Comparison of ENCODE assay signal across 11 cellular contexts in the genomic region with DNA sequence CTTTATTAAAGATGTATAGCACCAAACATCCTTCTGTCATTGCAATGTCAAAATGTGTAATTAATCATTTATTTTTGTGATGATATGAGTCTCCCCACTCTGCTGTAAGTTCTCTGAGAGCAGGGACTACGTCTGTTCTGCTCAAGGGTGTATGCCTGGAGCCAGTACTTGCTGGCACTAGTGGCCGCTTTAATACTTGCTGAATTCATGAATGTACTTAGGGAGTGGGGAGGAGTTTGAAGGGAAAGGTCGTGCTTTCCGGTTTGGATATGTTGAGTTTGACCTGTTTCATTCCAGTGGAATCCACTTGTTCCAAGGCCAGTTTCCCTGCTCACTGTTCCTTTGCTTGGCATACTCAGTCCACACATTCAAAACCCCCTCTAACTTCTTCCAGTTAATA. TPM values are rescaled to one million over a fixed set of nuclear protein-coding genes. Genes with fewer than 3 reads are reported as not detected.
DNase-seq lines count a peak whose midpoint lies in the region; ATAC-seq and TF ChIP-seq lines count a peak whose summit lies in the region.
"Had no signal": no experiment of that assay in that cellular context is flagged by ENCODE, and none has a peak within 500 bp of the region (broad histone marks: within the 10 kb centered on the region; RNA-seq: fewer than 3 reads in every experiment).

No MANE protein-coding gene starts in this region.

- H3K27ac Mint-ChIP-seq in type B pancreatic cell = peak overlapping the region; percentile 20
- peak overlapping the region in 2 of 7 donors; percentile 41 to 97 for H3K27ac Mint-ChIP-seq in CD4-positive, alpha-beta memory T cell

- H3K27me3 Mint-ChIP-seq in type B pancreatic cell = peaks cover 17% of the 10 kb centered on the region
- H3K27me3 Mint-ChIP-seq in CD4-positive, alpha-beta memory T cell = peaks cover 2% of the 10 kb centered on the region in 2 donors

- WGBS in mammary epithelial cell (ENCODE audit: low coverage, missing lambda C conversion rate) = 56% methylated on average over 4 of the region's 4 CpGs
- 30% methylated on average over 4 of the region's 4 CpGs for WGBS in hepatocyte (ENCODE audit: low lambda C conversion rate, missing lambda C conversion rate)

- POLR2A ChIA-PET in CD4-positive, alpha-beta memory T cell (lab: Charles Lee; ENCODE audit: partially characterized antibody) = interaction anchor here (4.3 kb wide), 1 partner anchor 36 kb away, joined by 78 read pairs; a partner anchor contains a TSS

- H3K4me2 ChIP-seq in mammary epithelial cell (ENCODE audit: insufficient read depth, low read depth, low read length) = no peak overlapping the region
- H3K4me2 ChIP-seq in hepatocyte = peak overlapping the region; percentile 86

- peaks cover 4% of the 10 kb centered on the region for H3K27me3 ChIP-seq in mammary epithelial cell (ENCODE audit: insufficient read depth, low read length)
- H3K27me3 ChIP-seq in hepatocyte = no peaks in the 10 kb centered on the region
- no peaks in the 10 kb centered on the region for H3K27me3 ChIP-seq in CD4-positive, alpha-beta memory T cell (ENCODE audit: insufficient read depth, low read length)
- H3K27me3 ChIP-seq: gastrocnemius medialis had no signal

- no peaks in the 10 kb centered on the region for H3K9me3 Mint-ChIP-seq in type B pancreatic cell
- peaks cover 0 to 2% (median 0%) of the 10 kb centered on the region in 8 donors for H3K9me3 Mint-ChIP-seq in CD4-positive, alpha-beta memory T cell

- H3K4me3 ChIP-seq in mammary epithelial cell (replicated peaks in 1 of 3; ENCODE audit: insufficient read depth in 1 of 3, low read depth in 2 of 3, low read length in 3 of 3) (no peak overlapping the region), hepatocyte (no peak overlapping the region)
- H3K4me3 ChIP-seq in CD4-positive, alpha-beta memory T cell (ENCODE audit: low read length in 2 of 2) = no peak overlapping the region

- in situ Hi-C loops in T47D (cut with HindIII; ENCODE audit: low pct_unique_long_range_greater_than_20kb, low sequenced_read_pairs) (no loop called here), mammary epithelial cell (cut with MboI; ENCODE audit: low sequenced_read_pairs in 2 of 2) (no loop called here)

- H3K4me1 ChIP-seq in mammary epithelial cell (ENCODE audit: insufficient read depth, low read length) (peaks cover 18% of the 10 kb centered on the region), hepatocyte (ENCODE audit: insufficient read depth) (peaks cover 15% of the 10 kb centered on the region)
- H3K4me1 ChIP-seq in CD4-positive, alpha-beta memory T cell (ENCODE audit: insufficient read depth, low read length) = peaks cover 24% of the 10 kb centered on the region

- H3K36me3 ChIP-seq in mammary epithelial cell (ENCODE audit: insufficient read depth, low read length) = no peaks in the 10 kb centered on the region
- H3K36me3 ChIP-seq in hepatocyte (replicated peaks; ENCODE audit: insufficient read depth, low read depth) = no peaks in the 10 kb centered on the region
- H3K36me3 ChIP-seq in CD4-positive, alpha-beta memory T cell (ENCODE audit: insufficient read depth, low read length) = no peaks in the 10 kb centered on the region
- H3K36me3 ChIP-seq: gastrocnemius medialis had no signal

- H3K4me1 Mint-ChIP-seq in type B pancreatic cell (ENCODE audit: unreplicated experiment) = peaks cover 20% of the 10 kb centered on the region
- H3K4me1 Mint-ChIP-seq in CD4-positive, alpha-beta memory T cell = peaks cover 13 to 32% (median 19%) of the 10 kb centered on the region in 4 donors

- BruUV-seq in mammary epithelial cell (replicated peaks; lab: Mats Ljungman, UMichigan) = no TSS peak

- no peak for ATAC-seq in HG03135 (IDR thresholded peaks at IDR 0.05; ENCODE audit: unreplicated experiment)
- ATAC-seq: gastrocnemius medialis had no signal

- peak; percentile 66 to 71 for DNase-seq in T47D (ENCODE audit: low read depth in 1 of 2, low spot score in 1 of 2)
- DNase-seq in mammary epithelial cell = no peak
- peak; percentile 39 for DNase-seq in SK-N-DZ (ENCODE audit: low spot score)
- peak; percentile 54 for DNase-seq in hepatocyte (ENCODE audit: low spot score)
- no peak for DNase-seq in type B pancreatic cell (ENCODE audit: extremely low spot score, unreplicated experiment)
- no peak for DNase-seq in CD4-positive, alpha-beta memory T cell
- DNase-seq in ecto neural progenitor cell (ENCODE audit: low spot score) = no peak
- DNase-seq: gastrocnemius medialis, NCI-H1092, Right ventricle myocardium superior had no signal

- no peaks in the 10 kb centered on the region for H4K20me1 ChIP-seq in mammary epithelial cell (ENCODE audit: insufficient read depth, low read length)
- peaks cover 12% of the 10 kb centered on the region for H4K20me1 ChIP-seq in hepatocyte (ENCODE audit: insufficient read depth, poor library complexity, severe bottlenecking)

- peak overlapping the region; percentile 57 for H3K4me3 Mint-ChIP-seq in type B pancreatic cell
- H3K4me3 Mint-ChIP-seq in CD4-positive, alpha-beta memory T cell = peak overlapping the region in 2 of 8 donors; percentile 46 to 62

- no peak overlapping the region for H3K9ac ChIP-seq in mammary epithelial cell (ENCODE audit: insufficient read depth, low read length)

- CTCF ChIA-PET in mammary epithelial cell (lab: Charles Lee; ENCODE audit: low non-redundant PET) = no interaction called here
- CTCF ChIA-PET in CD4-positive, alpha-beta memory T cell (lab: Charles Lee; ENCODE audit: partially characterized antibody) = no interaction called here

- H2AFZ ChIP-seq in mammary epithelial cell (ENCODE audit: low read depth, low read length) = no peak overlapping the region
- H2AFZ ChIP-seq in hepatocyte = no peak overlapping the region

- H3K36me3 Mint-ChIP-seq in type B pancreatic cell = no peaks in the 10 kb centered on the region
- H3K36me3 Mint-ChIP-seq in CD4-positive, alpha-beta memory T cell = peaks cover 4 to 12% of the 10 kb centered on the region in 2 donors

- TF ChIP-seq CTCF in mammary epithelial cell (conservative IDR thresholded peaks at IDR 0.05 in 1 of 2, IDR thresholded peaks at IDR 0.05 in 1 of 2; ENCODE audit: extremely low read depth in 1 of 2, insufficient read depth in 1 of 2, low read depth in 1 of 2, low read length in 2 of 2) = peak in 1 of 2 donors; percentile 8
- no peak for TF ChIP-seq CTCF in hepatocyte (IDR thresholded peaks at IDR 0.05; ENCODE audit: poor library complexity)
- TF ChIP-seq CTCF in type B pancreatic cell (conservative IDR thresholded peaks at IDR 0.05) = peak; percentile 49

- H3K9me2 ChIP-seq in hepatocyte (replicated peaks; ENCODE audit: insufficient read depth) = no peaks in the 10 kb centered on the region

- H3K27ac ChIP-seq in mammary epithelial cell (ENCODE audit: insufficient read depth, low read depth, low read length) = no peak overlapping the region
- H3K27ac ChIP-seq in hepatocyte = no peak overlapping the region
- no peak overlapping the region for H3K27ac ChIP-seq in CD4-positive, alpha-beta memory T cell (ENCODE audit: low read depth, low read length)

- H3K9me3 ChIP-seq in mammary epithelial cell (replicated peaks; ENCODE audit: insufficient read depth, low read length) (no peaks in the 10 kb centered on the region), hepatocyte (ENCODE audit: low read depth) (no peaks in the 10 kb centered on the region)
- H3K9me3 ChIP-seq in CD4-positive, alpha-beta memory T cell (ENCODE audit: control insufficient read depth in 1 of 2, low read length in 2 of 2) = no peaks in the 10 kb centered on the region
- H3K9me3 ChIP-seq: gastrocnemius medialis had no signal

- dilution Hi-C loops in mammary epithelial cell (cut with HindIII; ENCODE audit: low sequenced_read_pairs) = no loop called here

- H3K79me2 ChIP-seq in mammary epithelial cell (ENCODE audit: insufficient read depth, low read length) (peaks cover 30% of the 10 kb centered on the region), hepatocyte (peaks cover 24% of the 10 kb centered on the region)

- intact Hi-C loops in mammary epithelial cell (cut with micrococcal nuclease) = loop anchor here (5.0 kb wide), 1 partner anchor 308 kb away; no protein-coding TSS in a partner anchor
- intact Hi-C loops in CD4-positive, alpha-beta memory T cell (cut with micrococcal nuclease) = loop anchor here (5.0 kb wide), 3 partner anchors 88 to 1912 kb away; a partner anchor contains a TSS

RNA-seq across cellular contexts. Expression of a gene that starts 1.9 kb away (rescaled TPM):
- total RNA-seq in mammary epithelial cell (10 to 100 TPM; 39.6 to 49.2 TPM), hepatocyte (34.4 and 38.2 TPM in 2 replicates), type B pancreatic cell (ENCODE audit: low replicate concordance) (46.1 and 54.9 TPM in 2 replicates)
- polyA plus RNA-seq in mammary epithelial cell (35.6 TPM), hepatocyte (45.4 and 47.6 TPM in 2 replicates)
- polyA minus RNA-seq in mammary epithelial cell = 46.7 TPM
- polyA plus RNA-seq in SK-N-DZ (2014; cell fraction: cytosol; rRNA removed) = 10.3 and 13.7 TPM in 2 replicates
- 15.7 and 28.7 TPM in 2 replicates for polyA plus RNA-seq in SK-N-DZ (2014; cell fraction: nucleus; rRNA removed)
- total RNA-seq in CD4-positive, alpha-beta memory T cell = 10 to 100 TPM; 69.3 to 75.7 TPM
- 10 to 100 TPM; 54.4 to 73.4 TPM for polyA plus RNA-seq in CD4-positive, alpha-beta memory T cell

RNA-seq across cellular contexts. Expression of a gene that starts 36.5 kb away (rescaled TPM):
- total RNA-seq in mammary epithelial cell (10 to 100 TPM; 28.8 to 30.2 TPM), hepatocyte (18.1 and 18.3 TPM in 2 replicates), type B pancreatic cell (ENCODE audit: low replicate concordance) (22.7 and 26.2 TPM in 2 replicates)
- polyA plus RNA-seq in mammary epithelial cell (16.1 TPM), hepatocyte (13.5 and 16.2 TPM in 2 replicates)
- polyA minus RNA-seq in mammary epithelial cell = 12.2 TPM
- polyA plus RNA-seq in SK-N-DZ (2014; cell fraction: cytosol; rRNA removed) = 16.1 and 16.6 TPM in 2 replicates
- 17.2 and 17.7 TPM in 2 replicates for polyA plus RNA-seq in SK-N-DZ (2014; cell fraction: nucleus; rRNA removed)
- 10 to 100 TPM; 14.3 to 15.7 TPM for total RNA-seq in CD4-positive, alpha-beta memory T cell
- polyA plus RNA-seq in CD4-positive, alpha-beta memory T cell = 1 to 10 TPM; 4.6 to 8.9 TPM

Comparison
In these comparisons a context has a peak if more than half of its experiments do, and no peak if none do; other contexts are left out.
1. DNase-seq: peak in T47D (2 of 2), SK-N-DZ (single experiment) and hepatocyte (single experiment); none in mammary epithelial cell (single experiment), type B pancreatic cell (single experiment), CD4-positive, alpha-beta memory T cell (0 of 5) and ecto neural progenitor cell (single experiment).